8 cellular contexts compared by ENCODE assay signal in genomic region chrX:129843209-129843458, GRCh38. TPM values are rescaled to one million over a fixed set of nuclear protein-coding genes. Genes with fewer than 3 reads are reported as not detected.
A peak's percentile ranks its signal among the peaks of the same experiment; 100 is the strongest.
DNase-seq lines count a peak whose midpoint lies in the region; ATAC-seq lines count a peak whose summit lies in the region.

No MANE protein-coding gene starts in this region.

- peak overlapping the region; percentile 85 for H3K4me3 Mint-ChIP-seq in T-helper 1 cell treated with Interleukin-12 subunit alpha and Interleukin-12 subunit beta and Interleukin-4 antibody, amounts not matched to agents 30 μg/mL and 1 μg/mL, for 36 hours

- peaks cover 0 to 5% of the 10 kb centered on the region in 2 donors for H3K27me3 ChIP-seq in stomach smooth muscle (ENCODE audit: control insufficient read depth in 1 of 2, insufficient read depth in 2 of 2, low read length in 2 of 2)

- no peaks in the 10 kb centered on the region for H3K36me3 Mint-ChIP-seq in T-helper 1 cell treated with Interleukin-12 subunit alpha and Interleukin-12 subunit beta and Interleukin-4 antibody, amounts not matched to agents 30 μg/mL and 1 μg/mL, for 36 hours (ENCODE audit: low read depth)
- peaks cover 0 to 5% of the 10 kb centered on the region in 2 donors for H3K36me3 Mint-ChIP-seq in activated naive CD4-positive, alpha-beta T cell treated with anti-CD3 and anti-CD28 coated beads, Interleukin-2, amount 50 U/mL, for 72 hours

- H3K36me3 ChIP-seq in stomach smooth muscle (ENCODE audit: control insufficient read depth in 2 of 2, insufficient read depth in 2 of 2, low read length in 2 of 2): no peaks in the 10 kb centered on the region

- no peaks in the 10 kb centered on the region for H3K9me3 ChIP-seq in stomach smooth muscle (ENCODE audit: control insufficient read depth in 2 of 2, low read length in 2 of 2)

- no peaks in the 10 kb centered on the region for H3K27me3 Mint-ChIP-seq in T-helper 1 cell treated with Interleukin-12 subunit alpha and Interleukin-12 subunit beta and Interleukin-4 antibody, amounts not matched to agents 30 μg/mL and 1 μg/mL, for 36 hours (ENCODE audit: low read depth)

- peak overlapping the region; percentile 80 for H3K27ac Mint-ChIP-seq in T-helper 1 cell treated with Interleukin-12 subunit alpha and Interleukin-12 subunit beta and Interleukin-4 antibody, amounts not matched to agents 30 μg/mL and 1 μg/mL, for 36 hours
- peak overlapping the region; percentile 85 to 93 for H3K27ac Mint-ChIP-seq in activated naive CD4-positive, alpha-beta T cell treated with anti-CD3 and anti-CD28 coated beads, Interleukin-2, amount 50 U/mL, for 72 hours

- ATAC-seq in activated naive CD4-positive, alpha-beta T cell treated with anti-CD3 and anti-CD28 coated beads, Interleukin-2, amount 50 U/mL, for 72 hours: no peak
- ATAC-seq in HG02870 (IDR thresholded peaks at IDR 0.05; ENCODE audit: unreplicated experiment): no peak
- no peak for ATAC-seq in GM19463 (IDR thresholded peaks at IDR 0.05; ENCODE audit: unreplicated experiment)

- peak overlapping the region; percentile 47 to 76 for H3K9ac ChIP-seq in stomach smooth muscle (ENCODE audit: low read length in 2 of 2)

- peaks cover 4% of the 10 kb centered on the region for H3K4me1 ChIP-seq in stomach smooth muscle (ENCODE audit: control insufficient read depth, insufficient read depth, low read length)

- H3K4me3 ChIP-seq in stomach smooth muscle (ENCODE audit: low read length in 2 of 2): peak overlapping the region; percentile 62 to 81

- no peak for DNase-seq in T-helper 1 cell
- DNase-seq in activated naive CD4-positive, alpha-beta T cell treated with anti-CD3 and anti-CD28 coated beads, Interleukin-2, amount 50 U/mL, for 72 hours (ENCODE audit: low spot score in 2 of 2): no peak
- peak; percentile 26 for DNase-seq in iPS-NIHi11 (ENCODE audit: low spot score)
- DNase-seq in stimulated activated naive CD4-positive, alpha-beta T cell treated with Interleukin-2 at 50 U/mL for 16 hours (lab: John Stamatoyannopoulos, UW): no peak

- H3K4me1 Mint-ChIP-seq in T-helper 1 cell treated with Interleukin-12 subunit alpha and Interleukin-12 subunit beta and Interleukin-4 antibody, amounts not matched to agents 30 μg/mL and 1 μg/mL, for 36 hours (ENCODE audit: low read depth): peaks cover 12% of the 10 kb centered on the region

- peak overlapping the region; percentile 49 for H3K27ac ChIP-seq in stomach smooth muscle (ENCODE audit: low read length)

- H3K9me3 Mint-ChIP-seq in T-helper 1 cell treated with Interleukin-12 subunit alpha and Interleukin-12 subunit beta and Interleukin-4 antibody, amounts not matched to agents 30 μg/mL and 1 μg/mL, for 36 hours: no peaks in the 10 kb centered on the region
- no peaks in the 10 kb centered on the region for H3K9me3 Mint-ChIP-seq in activated naive CD4-positive, alpha-beta T cell treated with anti-CD3 and anti-CD28 coated beads, Interleukin-2, amount 50 U/mL, for 72 hours

RNA-seq across cellular contexts. Expression of gene ZDHHC9, which starts 0.6 kb away (rescaled TPM):
- total RNA-seq in activated naive CD4-positive, alpha-beta T cell treated with anti-CD3 and anti-CD28 coated beads, Interleukin-2, amount 50 U/mL, for 72 hours: 10 to 100 TPM in 1 of 2 donors, 1 to 10 TPM in 1; 5.8 to 18.5 TPM
